In genomic region chr17:17001874-17002520, GRCh38 we compare ENCODE assay signal across 9 cellular contexts. TPM values are rescaled to one million over a fixed set of nuclear protein-coding genes. Genes with fewer than 3 reads are reported as not detected.
A peak's percentile ranks its signal among the peaks of the same experiment; 100 is the strongest.
DNase-seq lines count a peak whose midpoint lies in the region; ATAC-seq and TF ChIP-seq lines count a peak whose summit lies in the region.
"Had no signal": no experiment of that assay in that cellular context is flagged by ENCODE, and none has a peak within 500 bp of the region (broad histone marks: within the 10 kb centered on the region; RNA-seq: fewer than 3 reads in every experiment).

No MANE protein-coding gene starts in this region.

- no peaks in the 10 kb centered on the region for H3K9me3 ChIP-seq in osteoblast (ENCODE audit: low read depth, low read length)
- H3K9me3 ChIP-seq in tibial nerve: no peaks in the 10 kb centered on the region

- no peaks in the 10 kb centered on the region for H3K4me1 ChIP-seq in foreskin keratinocyte
- peaks cover 9% of the 10 kb centered on the region for H3K4me1 ChIP-seq in osteoblast (ENCODE audit: insufficient read depth, low read length)
- H3K4me1 ChIP-seq in tibial nerve: peaks cover 0 to 8% (median 3%) of the 10 kb centered on the region in 4 donors

- H3K36me3 Mint-ChIP-seq in activated T-helper 2 cell treated with anti-CD3 and anti-CD28 coated beads, Interferon-gamma antibody, Interleukin-2, Interleukin-4, amounts not matched to agents 10 μg/mL and 5 μg/mL and 100 μg/mL, durations not matched to agents 14 hours and 24 hours and 36 hours (ENCODE audit: low read depth): no peaks in the 10 kb centered on the region

- no peaks in the 10 kb centered on the region for H3K4me1 Mint-ChIP-seq in activated T-helper 2 cell treated with anti-CD3 and anti-CD28 coated beads, Interferon-gamma antibody, Interleukin-2, Interleukin-4, amounts not matched to agents 10 μg/mL and 5 μg/mL and 100 μg/mL, durations not matched to agents 14 hours and 24 hours and 36 hours (ENCODE audit: low read depth)

- H3K4me3 ChIP-seq in osteoblast (ENCODE audit: insufficient read depth, low read length) (no peak overlapping the region), tibial nerve (peak overlapping the region in 1 of 4 donors; percentile 26)

- in situ Hi-C loops in ACHN (cut with HindIII; ENCODE audit: low pct_ligation_motif_present, low pct_unique_long_range_greater_than_20kb, low sequenced_read_pairs): no loop called here

- H3K27me3 Mint-ChIP-seq in activated T-helper 2 cell treated with anti-CD3 and anti-CD28 coated beads, Interferon-gamma antibody, Interleukin-2, Interleukin-4, amounts not matched to agents 10 μg/mL and 5 μg/mL and 100 μg/mL, durations not matched to agents 14 hours and 24 hours and 36 hours (ENCODE audit: low read depth): peaks cover 8% of the 10 kb centered on the region

- no peak overlapping the region for H3K27ac Mint-ChIP-seq in activated T-helper 2 cell treated with anti-CD3 and anti-CD28 coated beads, Interferon-gamma antibody, Interleukin-2, Interleukin-4, amounts not matched to agents 10 μg/mL and 5 μg/mL and 100 μg/mL, durations not matched to agents 14 hours and 24 hours and 36 hours

- no peaks in the 10 kb centered on the region for H4K20me1 ChIP-seq in osteoblast (ENCODE audit: insufficient read depth, low read length)

- no peaks in the 10 kb centered on the region for H3K9me3 Mint-ChIP-seq in activated T-helper 2 cell treated with anti-CD3 and anti-CD28 coated beads, Interferon-gamma antibody, Interleukin-2, Interleukin-4, amounts not matched to agents 10 μg/mL and 5 μg/mL and 100 μg/mL, durations not matched to agents 14 hours and 24 hours and 36 hours

- 21 to 22% methylated on average over 19 to 21 of the region's 22 CpGs for WGBS in tibial nerve, 2 donors

- peak; percentile 95 for TF ChIP-seq CTCF in LNCAP (IDR thresholded peaks at IDR 0.05)
- TF ChIP-seq CTCF in foreskin keratinocyte (conservative IDR thresholded peaks at IDR 0.05): peak; percentile 99
- TF ChIP-seq CTCF in osteoblast (IDR thresholded peaks at IDR 0.05; ENCODE audit: extremely low read depth, low read depth, low read length): peak; percentile 87
- TF ChIP-seq CTCF in tibial nerve (IDR thresholded peaks at IDR 0.05): peak; percentile 93 to 99 (median 96)

- no peak overlapping the region for H3K4me2 ChIP-seq in osteoblast (ENCODE audit: insufficient read depth, low read length)

- peak; percentile 77 for DNase-seq in ACHN
- peak; percentile 82 to 93 for DNase-seq in SHP77 (lab: John Stamatoyannopoulos, UW)
- DNase-seq in activated T-helper 2 cell treated with anti-CD3 and anti-CD28 coated beads, Interferon-gamma antibody, Interleukin-2, Interleukin-4, amounts not matched to agents 10 μg/mL and 5 μg/mL and 100 μg/mL, durations not matched to agents 14 hours and 24 hours and 36 hours (ENCODE audit: low spot score): peak; percentile 70
- peak in 1 of 2 donors; percentile 38 for DNase-seq in foreskin keratinocyte
- DNase-seq in osteoblast (ENCODE audit: insufficient read length, low spot score, missing footprints): peak; percentile 97
- peak; percentile 66 to 77 for DNase-seq in tibial nerve (ENCODE audit: low spot score in 2 of 2)

- H3K36me3 ChIP-seq in osteoblast (ENCODE audit: insufficient read depth, low read length): no peaks in the 10 kb centered on the region
- no peaks in the 10 kb centered on the region for H3K36me3 ChIP-seq in tibial nerve

- no peak for TF ChIP-seq POLR2A in tibial nerve (IDR thresholded peaks at IDR 0.05)

- H3K4me3 Mint-ChIP-seq in activated T-helper 2 cell treated with anti-CD3 and anti-CD28 coated beads, Interferon-gamma antibody, Interleukin-2, Interleukin-4, amounts not matched to agents 10 μg/mL and 5 μg/mL and 100 μg/mL, durations not matched to agents 14 hours and 24 hours and 36 hours (ENCODE audit: low read depth): no peak overlapping the region

- no peaks in the 10 kb centered on the region for H3K79me2 ChIP-seq in osteoblast (ENCODE audit: insufficient read depth, low read length)

- ATAC-seq in GM18909 (IDR thresholded peaks at IDR 0.05; ENCODE audit: poor library complexity, unreplicated experiment) (peak; percentile 74), foreskin keratinocyte (peak; percentile 81)

- H3K27me3 ChIP-seq in foreskin keratinocyte: no peaks in the 10 kb centered on the region
- H3K27me3 ChIP-seq in osteoblast (ENCODE audit: insufficient read depth, low read length): peaks cover 3% of the 10 kb centered on the region
- H3K27me3 ChIP-seq in tibial nerve: no peaks in the 10 kb centered on the region

- H2AFZ ChIP-seq in osteoblast (ENCODE audit: low read length): no peak overlapping the region

- no peak for TF ChIP-seq EP300 in tibial nerve (IDR thresholded peaks at IDR 0.05)

- intact Hi-C loops in activated T-helper 2 cell treated with anti-CD3 and anti-CD28 coated beads, Interferon-gamma antibody, Interleukin-2, Interleukin-4, amounts not matched to agents 10 μg/mL and 5 μg/mL and 100 μg/mL, durations not matched to agents 14 hours and 24 hours and 36 hours (cut with micrococcal nuclease): loop anchor here (5.0 kb wide), 1 partner anchor 310 kb away; no protein-coding TSS in a partner anchor

- H3K27ac ChIP-seq in foreskin keratinocyte (no peak overlapping the region), osteoblast (ENCODE audit: low read depth, low read length) (no peak overlapping the region), tibial nerve (peak overlapping the region in 1 of 4 donors; percentile 37)

RNA-seq across cellular contexts. Expression of gene TNFRSF13B, which starts 30.1 kb away (rescaled TPM):
- total RNA-seq in activated T-helper 2 cell treated with anti-CD3 and anti-CD28 coated beads, Interferon-gamma antibody, Interleukin-2, Interleukin-4, amounts not matched to agents 10 μg/mL and 5 μg/mL and 100 μg/mL, durations not matched to agents 14 hours and 24 hours and 36 hours: 0.14 TPM in 1 of 2 replicates, not detected in the other
- total RNA-seq in foreskin keratinocyte (not detected in 2 replicates), osteoblast (not detected in 2 replicates), tibial nerve (not detected)
- not detected in 2 replicates for polyA plus RNA-seq in foreskin keratinocyte
- total RNA-seq: temporal lobe had no signal

RNA-seq across cellular contexts. Expression of gene MPRIP, which starts 40.3 kb away (rescaled TPM):
- total RNA-seq in activated T-helper 2 cell treated with anti-CD3 and anti-CD28 coated beads, Interferon-gamma antibody, Interleukin-2, Interleukin-4, amounts not matched to agents 10 μg/mL and 5 μg/mL and 100 μg/mL, durations not matched to agents 14 hours and 24 hours and 36 hours: 141 and 144 TPM in 2 replicates
- total RNA-seq in foreskin keratinocyte (130 and 150 TPM in 2 replicates), osteoblast (120 and 149 TPM in 2 replicates), tibial nerve (100 to 1,000 TPM; 216 to 291 (median 265) TPM)
- polyA plus RNA-seq in foreskin keratinocyte: 104 and 109 TPM in 2 replicates
